Comparison of ENCODE assay signal across 21 cellular contexts in the genomic region with DNA sequence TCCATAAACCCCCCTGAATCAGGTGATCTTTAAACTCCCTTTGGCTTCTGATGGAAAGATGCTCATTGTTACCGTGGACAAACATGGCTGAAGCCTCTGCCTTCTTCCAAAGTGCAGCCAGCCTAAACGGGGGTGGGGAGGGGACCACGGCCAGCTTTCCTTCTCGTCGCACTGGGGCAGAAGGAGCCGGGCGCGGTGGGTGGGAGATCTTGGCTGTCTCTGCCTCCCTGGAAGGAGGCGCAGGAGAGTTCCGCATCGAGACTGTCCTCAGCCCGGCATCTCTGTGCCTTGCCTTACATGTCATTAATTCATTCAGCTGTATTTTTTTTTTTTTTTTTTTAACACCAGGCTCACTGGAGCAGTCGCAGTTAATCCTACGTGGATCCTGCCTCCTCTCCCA.
DNase-seq lines count a peak whose midpoint lies in the region; ATAC-seq and TF ChIP-seq lines count a peak whose summit lies in the region.
"Had no signal": no experiment of that assay in that cellular context is flagged by ENCODE, and none has a peak within 500 bp of the region (broad histone marks: within the 10 kb centered on the region; RNA-seq: fewer than 3 reads in every experiment).

No MANE protein-coding gene starts in this region.

- no peak overlapping the region for H3K4me3 ChIP-seq in BLaER1
- no peak overlapping the region for H3K4me3 ChIP-seq in CD4-positive, alpha-beta memory T cell (ENCODE audit: low read length in 2 of 2)
- H3K4me3 ChIP-seq in naive thymus-derived CD4-positive, alpha-beta T cell (ENCODE audit: low read length), result no peak overlapping the region
- H3K4me3 ChIP-seq: colonic mucosa, MG63 had no signal

- no peak for ATAC-seq in activated T-helper 17 cell treated with anti-CD3 and anti-CD28 coated beads, Interleukin-2, amount 50 U/mL, for 72 hours (replicated peaks)
- ATAC-seq in naive thymus-derived CD4-positive, alpha-beta T cell, result no peak
- ATAC-seq in HG03095 (IDR thresholded peaks at IDR 0.05; ENCODE audit: unreplicated experiment) (no peak), GM18870 (IDR thresholded peaks at IDR 0.05; ENCODE audit: unreplicated experiment) (no peak)

- no peak overlapping the region for H3K9ac ChIP-seq in BLaER1

- H4K20me1 ChIP-seq in BLaER1, result peaks cover 100% of the 10 kb centered on the region

- peaks cover 77% of the 10 kb centered on the region for H3K36me3 ChIP-seq in BLaER1
- H3K36me3 ChIP-seq in CD4-positive, alpha-beta memory T cell (ENCODE audit: insufficient read depth, low read length), result no peaks in the 10 kb centered on the region
- H3K36me3 ChIP-seq in naive thymus-derived CD4-positive, alpha-beta T cell (ENCODE audit: control insufficient read depth in 2 of 3, insufficient read depth in 3 of 3, low read length in 3 of 3), result peaks cover 0 to 27% (median 0%) of the 10 kb centered on the region in 3 experiments
- H3K36me3 ChIP-seq: MG63 had no signal

- intact Hi-C loops in CD4-positive, alpha-beta memory T cell (cut with micrococcal nuclease), result loop anchor here (1.0 to 5.0 kb wide), 2 partner anchors 94 to 170 kb away; no protein-coding TSS in a partner anchor
- intact Hi-C loops in naive thymus-derived CD4-positive, alpha-beta T cell (cut with micrococcal nuclease), result loop anchor here (1.0 to 5.0 kb wide), 7 partner anchors 17 to 213 kb away; no protein-coding TSS in a partner anchor
- intact Hi-C loops in CD14-positive monocyte (cut with micrococcal nuclease), result no loop called here

- peak overlapping the region in 2 of 7 donors; percentile 96 to 97 for H3K27ac Mint-ChIP-seq in CD4-positive, alpha-beta memory T cell
- H3K27ac Mint-ChIP-seq in activated T-helper 17 cell treated with anti-CD3 and anti-CD28 coated beads, Interleukin-2, amount 50 U/mL, for 72 hours, result peak overlapping the region; percentile 94
- H3K27ac Mint-ChIP-seq in naive thymus-derived CD4-positive, alpha-beta T cell, result peak overlapping the region in 2 of 9 donors; percentile 88 to 89
- H3K27ac Mint-ChIP-seq in CD14-positive monocyte, result no peak overlapping the region
- H3K27ac Mint-ChIP-seq: mesothelial cell of epicardium, nephron progenitor cell had no signal

- CTCF ChIA-PET in CD4-positive, alpha-beta memory T cell (lab: Charles Lee; ENCODE audit: partially characterized antibody), result interaction anchor here (0.6 to 3.3 kb wide), 14 partner anchors 9 to 583 kb away, joined by 3 to 15 read pairs (median 4); no protein-coding TSS in a partner anchor
- CTCF ChIA-PET in naive thymus-derived CD4-positive, alpha-beta T cell (lab: Charles Lee), result interaction anchor here (1.0 kb wide), 1 partner anchor 114 kb away, joined by 3 read pairs; no protein-coding TSS in a partner anchor

- peaks cover 26% of the 10 kb centered on the region for H3K4me1 ChIP-seq in BLaER1
- H3K4me1 ChIP-seq in CD4-positive, alpha-beta memory T cell (ENCODE audit: insufficient read depth, low read length), result peaks cover 25% of the 10 kb centered on the region
- peaks cover 22% of the 10 kb centered on the region in 2 donors for H3K4me1 ChIP-seq in naive thymus-derived CD4-positive, alpha-beta T cell (ENCODE audit: control insufficient read depth in 2 of 2, insufficient read depth in 2 of 2, low read length in 2 of 2)

- peak overlapping the region in 3 of 8 donors; percentile 78 to 82 (median 78) for H3K4me3 Mint-ChIP-seq in CD4-positive, alpha-beta memory T cell
- H3K4me3 Mint-ChIP-seq in activated T-helper 17 cell treated with anti-CD3 and anti-CD28 coated beads, Interleukin-2, amount 50 U/mL, for 72 hours, result no peak overlapping the region
- H3K4me3 Mint-ChIP-seq in naive thymus-derived CD4-positive, alpha-beta T cell, result no peak overlapping the region
- no peak overlapping the region for H3K4me3 Mint-ChIP-seq in CD14-positive monocyte
- H3K4me3 Mint-ChIP-seq: mesothelial cell of epicardium, nephron progenitor cell, type B pancreatic cell had no signal

- peak overlapping the region; percentile 78 for H3K4me2 ChIP-seq in BLaER1

- TF ChIP-seq CTCF in CD14-positive monocyte (IDR thresholded peaks at IDR 0.05), result no peak

- DNase-seq in CD4-positive, alpha-beta memory T cell, result no peak
- no peak for DNase-seq in naive thymus-derived CD4-positive, alpha-beta T cell
- DNase-seq in CD14-positive monocyte (ENCODE audit: low spot score) (no peak), EL (no peak)
- DNase-seq: Calu3, colonic mucosa, IMR-90, left cardiac atrium, MG63, NCI-H1436 treated with DMSO at 0.1 percent for 48 hours, NCI-H2171 treated with DMSO at 0.1 percent for 48 hours, NCI-H526 treated with DMSO at 0.1 percent for 48 hours, nephron progenitor cell, OCI-M1 had no signal

- POLR2A ChIA-PET in CD4-positive, alpha-beta memory T cell (lab: Charles Lee; ENCODE audit: partially characterized antibody), result interaction anchor here (0.6 to 2.6 kb wide), 14 partner anchors 11 to 609 kb away, joined by 3 to 18 read pairs (median 6); partner anchors contain the start of genes CENPN, CMC2 and CMIP
- POLR2A ChIA-PET in naive thymus-derived CD4-positive, alpha-beta T cell (lab: Charles Lee), result interaction anchor here (1.3 to 1.4 kb wide), 2 partner anchors 16 to 170 kb away, joined by 3 to 4 read pairs; no protein-coding TSS in a partner anchor

- 0 out of 2 replicates have a peak overlapping the region, but pooled peaks have one; percentile 1 for H3K27ac ChIP-seq in BLaER1
- H3K27ac ChIP-seq in CD4-positive, alpha-beta memory T cell (ENCODE audit: low read depth, low read length), result peak overlapping the region; percentile 75
- H3K27ac ChIP-seq in naive thymus-derived CD4-positive, alpha-beta T cell (ENCODE audit: low read depth, low read length), result peak overlapping the region; percentile 70
- H3K27ac ChIP-seq: HL-60 had no signal

- peaks cover 9 to 19% (median 12%) of the 10 kb centered on the region in 4 donors for H3K4me1 Mint-ChIP-seq in CD4-positive, alpha-beta memory T cell
- H3K4me1 Mint-ChIP-seq in activated T-helper 17 cell treated with anti-CD3 and anti-CD28 coated beads, Interleukin-2, amount 50 U/mL, for 72 hours, result peaks cover 5% of the 10 kb centered on the region
- peaks cover 0 to 12% (median 11%) of the 10 kb centered on the region in 7 donors for H3K4me1 Mint-ChIP-seq in naive thymus-derived CD4-positive, alpha-beta T cell
- peaks cover 4% of the 10 kb centered on the region for H3K4me1 Mint-ChIP-seq in CD14-positive monocyte

- peaks cover 4 to 14% of the 10 kb centered on the region in 2 donors for H3K36me3 Mint-ChIP-seq in CD4-positive, alpha-beta memory T cell
- peaks cover 6% of the 10 kb centered on the region for H3K36me3 Mint-ChIP-seq in activated T-helper 17 cell treated with anti-CD3 and anti-CD28 coated beads, Interleukin-2, amount 50 U/mL, for 72 hours (ENCODE audit: low read depth)
- H3K36me3 Mint-ChIP-seq in naive thymus-derived CD4-positive, alpha-beta T cell, result peaks cover 0 to 8% (median 4%) of the 10 kb centered on the region in 5 donors
- peaks cover 23 to 58% of the 10 kb centered on the region in 2 donors for H3K36me3 Mint-ChIP-seq in CD14-positive monocyte

- H3K27me3 ChIP-seq in BLaER1, result no peaks in the 10 kb centered on the region
- no peaks in the 10 kb centered on the region for H3K27me3 ChIP-seq in CD4-positive, alpha-beta memory T cell (ENCODE audit: insufficient read depth, low read length)
- H3K27me3 ChIP-seq in naive thymus-derived CD4-positive, alpha-beta T cell (ENCODE audit: control insufficient read depth in 2 of 2, insufficient read depth in 2 of 2, low read length in 2 of 2), result no peaks in the 10 kb centered on the region
- H3K27me3 ChIP-seq: colonic mucosa, MG63 had no signal

- H3K9me3 Mint-ChIP-seq in CD4-positive, alpha-beta memory T cell, result no peaks in the 10 kb centered on the region
- H3K9me3 Mint-ChIP-seq in activated T-helper 17 cell treated with anti-CD3 and anti-CD28 coated beads, Interleukin-2, amount 50 U/mL, for 72 hours, result no peaks in the 10 kb centered on the region
- H3K9me3 Mint-ChIP-seq in naive thymus-derived CD4-positive, alpha-beta T cell, result no peaks in the 10 kb centered on the region
- no peaks in the 10 kb centered on the region for H3K9me3 Mint-ChIP-seq in CD14-positive monocyte
- H3K9me3 Mint-ChIP-seq: mesothelial cell of epicardium, type B pancreatic cell had no signal

- no peaks in the 10 kb centered on the region for H3K9me3 ChIP-seq in BLaER1
- H3K9me3 ChIP-seq in CD4-positive, alpha-beta memory T cell (ENCODE audit: control insufficient read depth in 1 of 2, low read length in 2 of 2), result no peaks in the 10 kb centered on the region
- no peaks in the 10 kb centered on the region for H3K9me3 ChIP-seq in naive thymus-derived CD4-positive, alpha-beta T cell (ENCODE audit: control insufficient read depth in 2 of 3, low read length in 3 of 3)
- H3K9me3 ChIP-seq: colonic mucosa, MG63 had no signal

- no peaks in the 10 kb centered on the region for H3K27me3 Mint-ChIP-seq in CD4-positive, alpha-beta memory T cell
- H3K27me3 Mint-ChIP-seq in activated T-helper 17 cell treated with anti-CD3 and anti-CD28 coated beads, Interleukin-2, amount 50 U/mL, for 72 hours, result no peaks in the 10 kb centered on the region
- H3K27me3 Mint-ChIP-seq in naive thymus-derived CD4-positive, alpha-beta T cell, result no peaks in the 10 kb centered on the region
- peaks cover 0 to 3% (median 0%) of the 10 kb centered on the region in 3 donors for H3K27me3 Mint-ChIP-seq in CD14-positive monocyte (ENCODE audit: low read depth in 3 of 3)
- H3K27me3 Mint-ChIP-seq: type B pancreatic cell had no signal

Comparison
In these comparisons a context has a peak if more than half of its experiments do, and no peak if none do; other contexts are left out.
1. H3K27ac ChIP-seq: peak in every context shown above with its lines; median percentile 75 in CD4-positive, alpha-beta memory T cell; 70 in naive thymus-derived CD4-positive, alpha-beta T cell; 1 in BLaER1.
2. intact Hi-C loops: an anchor here in CD4-positive, alpha-beta memory T cell (1.0 to 5.0 kb wide) and naive thymus-derived CD4-positive, alpha-beta T cell (1.0 to 5.0 kb wide); none called in CD14-positive monocyte.